ENCODE assay signal across 31 cellular contexts in genomic region chr2:26588576-26588975, GRCh38. TPM values are rescaled to one million over a fixed set of nuclear protein-coding genes. Genes with fewer than 3 reads are reported as not detected.
"Had no signal": no experiment of that assay in that cellular context is flagged by ENCODE, and none has a peak within 500 bp of the region (broad histone marks: within the 10 kb centered on the region; RNA-seq: fewer than 3 reads in every experiment).

No MANE protein-coding gene starts in this region.

- DNase-seq: activated B cell treated with CpG ODN at 0.5 μM for 24 hours; activated CD4-positive, alpha-beta T cell treated with anti-CD3 and anti-CD28 coated beads for 48 hours; activated CD8-positive, alpha-beta T cell treated with anti-CD3 and anti-CD28 coated beads for 36 hours; activated gamma-delta T cell; activated naive CD4-positive, alpha-beta T cell treated with anti-CD3 and anti-CD28 coated beads, Interleukin-2, amount 50 U/mL, for 16 hours; activated T-cell treated with anti-CD3 and anti-CD28 coated beads, Interleukin-2, amount 50 U/mL, for 72 hours; effector CD8-positive, alpha-beta T cell; foreskin keratinocyte; naive B cell; retina; stimulated activated CD4-positive, alpha-beta T cell treated with anti-CD3 and anti-CD28 coated beads, Interleukin-4, amount 100 ng/mL, for 24 hours; stimulated activated naive CD8-positive, alpha-beta T cell treated with anti-CD3 and anti-CD28 coated beads, Interleukin-15, Interleukin-2, amounts not matched to agents 100 U/mL and 50 U/mL, for 24 hours; T-helper 9 cell had no signal

- H3K9me3 Mint-ChIP-seq: activated B cell treated with CpG ODN at 0.5 μM for 24 hours; activated T-cell treated with anti-CD3 and anti-CD28 coated beads, Interleukin-2, amount 50 U/mL, for 72 hours; neural crest cell had no signal

- H3K4me3 Mint-ChIP-seq: activated B cell treated with CpG ODN at 0.5 μM for 24 hours; activated CD8-positive, alpha-beta T cell treated with anti-CD3 and anti-CD28 coated beads for 36 hours; activated T-cell treated with anti-CD3 and anti-CD28 coated beads, Interleukin-2, amount 50 U/mL, for 72 hours; brain; dendritic cell treated with granulocyte-macrophage colony-stimulating factor and Interleukin-4, amounts not matched to agents 40 ng/mL and 50 ng/mL, for 4 days; naive B cell; neural crest cell had no signal

- H3K27ac Mint-ChIP-seq: activated B cell treated with CpG ODN at 0.5 μM for 24 hours; activated CD8-positive, alpha-beta T cell treated with anti-CD3 and anti-CD28 coated beads for 36 hours; activated T-cell treated with anti-CD3 and anti-CD28 coated beads, Interleukin-2, amount 50 U/mL, for 72 hours; brain; progenitor cell of endocrine pancreas had no signal

- H3K36me3 Mint-ChIP-seq: brain, naive B cell had no signal

- H3K4me1 Mint-ChIP-seq: activated B cell treated with CpG ODN at 0.5 μM for 24 hours had no signal

- H3K4me3 ChIP-seq: lung had no signal

- H3K27ac ChIP-seq: foreskin keratinocyte had no signal

- ATAC-seq: activated CD8-positive, alpha-beta T cell treated with anti-CD3 and anti-CD28 coated beads for 36 hours; activated T-cell treated with anti-CD3 and anti-CD28 coated beads, Interleukin-2, amount 50 U/mL, for 72 hours; foreskin keratinocyte; left lobe of liver; stimulated activated naive CD8-positive, alpha-beta T cell treated with anti-CD3 and anti-CD28 coated beads, Interleukin-15, Interleukin-2, amounts not matched to agents 100 U/mL and 50 U/mL, for 24 hours had no signal

- H3K4me1 ChIP-seq: foreskin keratinocyte had no signal

RNA-seq across cellular contexts. Expression of gene CIB4, which starts 52.6 kb away (rescaled TPM):
- total RNA-seq: activated B cell treated with CpG ODN at 0.5 μM for 24 hours; activated CD8-positive, alpha-beta T cell treated with anti-CD3 and anti-CD28 coated beads for 36 hours; activated T-cell treated with anti-CD3 and anti-CD28 coated beads, Interleukin-2, amount 50 U/mL, for 72 hours; cardiac septum; chondrocyte; foreskin keratinocyte; glomerular endothelial cell; kidney epithelial cell; left lobe of liver; mesenteric fat pad; mucosa of gallbladder; neural crest cell; omental fat pad; progenitor cell of endocrine pancreas; T-helper 1 cell treated with Interleukin-12 subunit alpha and Interleukin-12 subunit beta and Interleukin-4 antibody, amounts not matched to agents 30 ng/mL and 1 ng/mL, for 36 hours; ureter had no signal
- polyA plus RNA-seq: aorta, esophagus, foreskin keratinocyte, lung, thymus had no signal
